In the genomic region with DNA sequence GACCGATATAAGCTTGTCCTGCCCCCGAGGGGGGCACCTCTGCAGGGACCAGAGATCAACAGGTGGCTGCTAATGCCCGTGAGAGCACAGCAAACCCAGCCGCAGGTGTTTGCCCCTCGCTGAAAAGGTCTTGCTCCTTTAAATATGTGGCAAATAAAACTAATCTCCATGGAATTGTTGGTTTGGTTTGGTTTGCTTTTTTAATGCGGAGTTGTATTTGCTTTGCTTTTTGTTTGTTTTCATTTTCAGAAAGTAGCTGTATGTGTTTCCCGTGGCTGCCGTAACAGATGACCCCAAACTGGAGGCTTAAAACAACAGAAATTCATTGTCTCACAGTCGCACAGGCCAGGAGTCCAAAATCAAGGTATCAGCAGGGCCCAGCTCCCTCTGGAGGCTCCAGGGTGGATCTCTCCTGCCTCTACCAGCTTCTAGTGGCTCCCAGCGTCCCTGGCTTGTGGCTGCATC, we compare ENCODE assay signal across 14 cellular contexts.
DNase-seq lines count a peak whose midpoint lies in the region; ATAC-seq and TF ChIP-seq lines count a peak whose summit lies in the region.
"Had no signal": no experiment of that assay in that cellular context is flagged by ENCODE, and none has a peak within 500 bp of the region (broad histone marks: within the 10 kb centered on the region; RNA-seq: fewer than 3 reads in every experiment).

No MANE protein-coding gene starts in this region.

- no peak overlapping the region for H2AK5ac ChIP-seq in H9 (ENCODE audit: insufficient read length, low read length)

- H3K36me3 Mint-ChIP-seq in H9 (ENCODE audit: insufficient read depth in 1 of 3, low read depth in 3 of 3), result peaks cover 0 to 3% (median 0%) of the 10 kb centered on the region in 3 experiments; a peak in 2 of 7 replicates

- H3K27me3 ChIP-seq in H9 (ENCODE audit: insufficient read depth, low read length), result no peaks in the 10 kb centered on the region
- H3K27me3 ChIP-seq in esophagus squamous epithelium, result no peaks in the 10 kb centered on the region
- no peaks in the 10 kb centered on the region for H3K27me3 ChIP-seq in suprapubic skin
- H3K27me3 ChIP-seq in left ventricle myocardium inferior (ENCODE audit: low read depth), result no peaks in the 10 kb centered on the region

- H3K56ac ChIP-seq in H9 (ENCODE audit: insufficient read length, low read depth, low read length), result no peak overlapping the region

- H3K4me3 ChIP-seq in esophagus squamous epithelium (no peak overlapping the region), suprapubic skin (no peak overlapping the region), left ventricle myocardium inferior (no peak overlapping the region)
- H3K4me3 ChIP-seq: spleen, thoracic aorta had no signal

- H2AFZ ChIP-seq in H9 (ENCODE audit: low read length), result no peak overlapping the region

- H4K8ac ChIP-seq in H9 (replicated peaks; ENCODE audit: insufficient read length, low read depth, low read length), result no peak overlapping the region

- TF ChIP-seq CTCF in H9 (conservative IDR thresholded peaks at IDR 0.05) (peak; percentile 36; the same call in 2 of the 3 replicates), RWPE1 (conservative IDR thresholded peaks at IDR 0.05; ENCODE audit: low read depth) (no peak), esophagus squamous epithelium (IDR thresholded peaks at IDR 0.05) (peak in 2 of 6 experiments; percentile 16), suprapubic skin (IDR thresholded peaks at IDR 0.05) (no peak), left ventricle myocardium inferior (IDR thresholded peaks at IDR 0.05; ENCODE audit: borderline replicate concordance) (no peak)

- H2BK12ac ChIP-seq in H9 (ENCODE audit: insufficient read length, low read depth, low read length), result no peak overlapping the region

- whole genome bisulfite sequencing in H9 (ENCODE audit: extremely low coverage, insufficient read length, low lambda C conversion rate), result no CpG with 5 or more reads among the region's 10 CpGs
- 76 to 84% methylated on average over 9 to 10 of the region's 10 CpGs for WGBS in esophagus squamous epithelium, 2 donors
- 87% methylated on average over 10 of the region's 10 CpGs for WGBS in suprapubic skin

- peaks cover 18 to 34% of the 10 kb centered on the region in 2 experiments for H3K4me1 Mint-ChIP-seq in H9
- H3K4me1 Mint-ChIP-seq: activated CD4-positive, alpha-beta T cell treated with anti-CD3 and anti-CD28 coated beads, Interleukin-2, amount 10 ng/mL, durations not matched to agents 7 days and 5 days had no signal

- H3K79me1 ChIP-seq in H9 (ENCODE audit: insufficient read depth, low read depth, low read length, poor library complexity, severe bottlenecking), result no peaks in the 10 kb centered on the region

- H3K9ac ChIP-seq in H9 (ENCODE audit: extremely low read depth, insufficient read length, low read length), result no peak overlapping the region

- no peak overlapping the region for H3K23ac ChIP-seq in H9 (ENCODE audit: insufficient read length, low read depth, low read length)

- H3K14ac ChIP-seq in H9 (ENCODE audit: insufficient read depth, low read length), result no peak overlapping the region

- DNase-seq in H9 (no peak), RWPE1 (ENCODE audit: low spot score) (no peak), esophagus squamous epithelium (lab: John Stamatoyannopoulos, UW) (no peak), suprapubic skin (ENCODE audit: low spot score in 2 of 2) (no peak), NK-92 (lab: John Stamatoyannopoulos, UW; ENCODE audit: unreplicated experiment) (no peak), left ventricle myocardium inferior (no peak)
- DNase-seq: activated CD4-positive, alpha-beta T cell treated with anti-CD3 and anti-CD28 coated beads, Interleukin-2, amount 10 ng/mL, durations not matched to agents 7 days and 5 days; effector CD8-positive, alpha-beta T cell; Karpas-422; NCI-H1930; spleen had no signal

- no peaks in the 10 kb centered on the region; the same call in 1 of the 2 replicates for H3K27me3 Mint-ChIP-seq in H9 (ENCODE audit: low read depth)

- H2BK15ac ChIP-seq in H9 (ENCODE audit: low read depth, low read length), result no peak overlapping the region

- H3K27ac Mint-ChIP-seq in H9, result peak overlapping the region; percentile 56 to 94 (median 94); a peak in 6 of 7 replicates
- H3K27ac Mint-ChIP-seq: activated CD4-positive, alpha-beta T cell treated with anti-CD3 and anti-CD28 coated beads, Interleukin-2, amount 10 ng/mL, durations not matched to agents 7 days and 5 days; activated T-helper 1 cell treated with anti-CD3 and anti-CD28 coated beads, Interleukin-12 subunit alpha, Interleukin-12 subunit beta, Interleukin-2, Interleukin-4 antibody, amounts not matched to agents 30 ng/mL and 10 ng/mL and 1 ng/mL, durations not matched to agents 14 hours and 24 hours and 36 hours had no signal

- no peak overlapping the region for H3K4me3 Mint-ChIP-seq in H9
- H3K4me3 Mint-ChIP-seq: activated CD4-positive, alpha-beta T cell treated with anti-CD3 and anti-CD28 coated beads, Interleukin-2, amount 10 ng/mL, durations not matched to agents 7 days and 5 days; activated T-helper 1 cell treated with anti-CD3 and anti-CD28 coated beads, Interleukin-12 subunit alpha, Interleukin-12 subunit beta, Interleukin-2, Interleukin-4 antibody, amounts not matched to agents 30 ng/mL and 10 ng/mL and 1 ng/mL, durations not matched to agents 14 hours and 24 hours and 36 hours had no signal

- TF ChIP-seq POLR2A in esophagus squamous epithelium (IDR thresholded peaks at IDR 0.05), result no peak
- TF ChIP-seq POLR2A in suprapubic skin (IDR thresholded peaks at IDR 0.05), result no peak

- no peaks in the 10 kb centered on the region for H3K9me3 ChIP-seq in H9 (ENCODE audit: control insufficient read depth, low read depth, low read length)
- no peaks in the 10 kb centered on the region for H3K9me3 ChIP-seq in esophagus squamous epithelium
- H3K9me3 ChIP-seq in suprapubic skin, result no peaks in the 10 kb centered on the region
- H3K9me3 ChIP-seq in left ventricle myocardium inferior (replicated peaks), result no peaks in the 10 kb centered on the region
- H3K9me3 ChIP-seq: spleen, thoracic aorta had no signal

- intact Hi-C loops in esophagus squamous epithelium (cut with DNase I) (no loop called here), left ventricle myocardium inferior (cut with micrococcal nuclease) (no loop called here)

- H2BK120ac ChIP-seq in H9 (ENCODE audit: low read depth, low read length, poor library complexity, severe bottlenecking), result no peak overlapping the region

- H3K4ac ChIP-seq in H9 (ENCODE audit: low read depth, low read length), result no peak overlapping the region

- no peak overlapping the region for H3K18ac ChIP-seq in H9 (ENCODE audit: insufficient read length, low read depth, low read length)

- no peaks in the 10 kb centered on the region for H3K79me2 ChIP-seq in H9 (ENCODE audit: insufficient read depth, low read length)

- H3K36me3 ChIP-seq in esophagus squamous epithelium (no peaks in the 10 kb centered on the region), suprapubic skin (no peaks in the 10 kb centered on the region), left ventricle myocardium inferior (no peaks in the 10 kb centered on the region)
- H3K36me3 ChIP-seq: spleen, thoracic aorta had no signal

- H3K4me1 ChIP-seq in H9 (ENCODE audit: insufficient read depth, low read length) (peaks cover 7% of the 10 kb centered on the region; the same call in 1 of the 2 replicates), esophagus squamous epithelium (peaks cover 0 to 73% (median 8%) of the 10 kb centered on the region in 3 donors), suprapubic skin (no peaks in the 10 kb centered on the region), left ventricle myocardium inferior (no peaks in the 10 kb centered on the region)
- H3K4me1 ChIP-seq: spleen had no signal

- CTCF ChIA-PET in RWPE1 (lab: Yijun Ruan, JAX), result interaction anchor here (0.7 kb wide), 1 partner anchor 10 kb away, joined by 4 read pairs; no protein-coding TSS in a partner anchor

- H2BK5ac ChIP-seq in H9 (ENCODE audit: insufficient read length, low read length), result no peak overlapping the region

- ATAC-seq in HG03432 (IDR thresholded peaks at IDR 0.05; ENCODE audit: unreplicated experiment), result no peak

- H4K20me1 ChIP-seq in H9 (ENCODE audit: control insufficient read depth, insufficient read depth, insufficient read length), result no peaks in the 10 kb centered on the region

- POLR2A ChIA-PET in RWPE1 (lab: Yijun Ruan, JAX; ENCODE audit: low non-redundant PET), result no interaction called here

- H2BK20ac ChIP-seq in H9 (ENCODE audit: low read depth, low read length, poor library complexity, severe bottlenecking), result no peak overlapping the region

- no peaks in the 10 kb centered on the region for H3K23me2 ChIP-seq in H9 (ENCODE audit: insufficient read length, low read depth, low read length, poor library complexity, severe bottlenecking)

- TF ChIP-seq EP300 in suprapubic skin (IDR thresholded peaks at IDR 0.05), result no peak

- H3T11ph ChIP-seq in H9 (ENCODE audit: low read length), result no peak overlapping the region

- H3K27ac ChIP-seq in H9 (ENCODE audit: insufficient read length, low read depth, low read length), result no peak overlapping the region
- H3K27ac ChIP-seq in RWPE1, result peak overlapping the region; percentile 53
- peak overlapping the region; percentile 75 to 86 (median 82) for H3K27ac ChIP-seq in esophagus squamous epithelium
- peak overlapping the region; percentile 11 for H3K27ac ChIP-seq in suprapubic skin
- no peak overlapping the region for H3K27ac ChIP-seq in left ventricle myocardium inferior (replicated peaks)
- H3K27ac ChIP-seq: spleen, thoracic aorta had no signal

- H4K5ac ChIP-seq in H9 (ENCODE audit: insufficient read length, low read depth, low read length), result no peak overlapping the region

- H3K4me2 ChIP-seq in H9 (ENCODE audit: insufficient read depth, insufficient read length, low read length), result no peak overlapping the region

- H3K9me3 Mint-ChIP-seq in H9, result no peaks in the 10 kb centered on the region; a peak in 1 of 5 replicates
- H3K9me3 Mint-ChIP-seq: activated CD4-positive, alpha-beta T cell treated with anti-CD3 and anti-CD28 coated beads, Interleukin-2, amount 10 ng/mL, durations not matched to agents 7 days and 5 days; activated T-helper 1 cell treated with anti-CD3 and anti-CD28 coated beads, Interleukin-12 subunit alpha, Interleukin-12 subunit beta, Interleukin-2, Interleukin-4 antibody, amounts not matched to agents 30 ng/mL and 10 ng/mL and 1 ng/mL, durations not matched to agents 14 hours and 24 hours and 36 hours had no signal

- H4K91ac ChIP-seq in H9 (ENCODE audit: insufficient read length, low read depth, low read length), result no peak overlapping the region

Comparison
In these comparisons a context has a peak if more than half of its experiments do, and no peak if none do; other contexts are left out.
1. H3K27ac ChIP-seq: peak in RWPE1 (single experiment), esophagus squamous epithelium (4 of 4) and suprapubic skin (single experiment); none in H9 (single experiment) and left ventricle myocardium inferior (single experiment).